21 cellular contexts compared by ENCODE assay signal in the genomic region with DNA sequence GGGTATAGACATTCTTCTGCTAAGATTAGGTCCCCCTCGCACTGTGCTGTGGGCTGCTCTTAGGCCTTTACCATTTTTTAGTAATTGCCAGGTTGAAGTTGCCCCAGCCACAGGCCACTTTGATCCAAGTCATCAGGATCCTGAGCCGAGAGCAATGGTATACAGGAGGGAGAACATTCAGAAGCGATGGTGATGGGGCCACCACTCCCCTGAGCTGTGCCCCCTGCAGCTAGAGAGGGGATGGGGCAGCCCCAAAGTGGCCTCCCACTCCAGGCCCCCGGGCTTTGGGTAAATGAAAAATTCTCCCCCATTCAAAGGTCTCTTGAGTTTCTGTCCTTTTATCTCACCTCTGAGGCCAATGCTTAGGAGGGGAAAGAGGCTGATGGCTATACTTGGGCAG.
"Had no signal": no experiment of that assay in that cellular context is flagged by ENCODE, and none has a peak within 500 bp of the region (broad histone marks: within the 10 kb centered on the region; RNA-seq: fewer than 3 reads in every experiment).

No MANE protein-coding gene starts in this region.

- H3K9me3 Mint-ChIP-seq: mesothelial cell of epicardium; naive B cell; natural killer cell treated with Interleukin-12 subunit alpha and Interleukin-12 subunit beta and Interleukin-15 and Interleukin-18, amount 100 ng/mL, for 72 hours; neural progenitor cell; stimulated activated naive B cell treated with anti-CD40 and anti-IgM and Interleukin-4, amounts not matched to agents 10 μg/mL and 1 μg/mL and 100 μg/mL, for 72 hours; stimulated activated naive CD8-positive, alpha-beta T cell treated with anti-CD3 and anti-CD28 coated beads, Interleukin-15, Interleukin-2, amounts not matched to agents 100 ng/mL and 50 ng/mL, for 24 hours had no signal

- H3K27ac Mint-ChIP-seq: mesothelial cell of epicardium; natural killer cell treated with Interleukin-12 subunit alpha and Interleukin-12 subunit beta and Interleukin-15 and Interleukin-18, amount 100 ng/mL, for 72 hours; neural progenitor cell; stimulated activated naive B cell treated with anti-CD40 and anti-IgM and Interleukin-4, amounts not matched to agents 10 μg/mL and 1 μg/mL and 100 μg/mL, for 72 hours had no signal

- DNase-seq: effector CD4-positive, alpha-beta T cell; foreskin fibroblast; gastrocnemius medialis; kidney; left lung; mesenchymal stem cell; mucosa of descending colon; naive B cell; psoas muscle; right cardiac atrium; spleen; stimulated activated CD4-positive, alpha-beta T cell treated with anti-CD3 and anti-CD28 coated beads, Interleukin-4, amount 100 ng/mL, for 4 hours; stimulated activated naive B cell treated with anti-CD40 and anti-IgM and Interleukin-4, amounts not matched to agents 10 μg/mL and 1 μg/mL and 100 μg/mL, for 72 hours; upper lobe of left lung had no signal

- H3K4me1 Mint-ChIP-seq: mesothelial cell of epicardium, neural progenitor cell had no signal

- H3K4me3 Mint-ChIP-seq: mesothelial cell of epicardium; naive B cell; natural killer cell treated with Interleukin-12 subunit alpha and Interleukin-12 subunit beta and Interleukin-15 and Interleukin-18, amount 100 ng/mL, for 72 hours; neural progenitor cell; stimulated activated naive B cell treated with anti-CD40 and anti-IgM and Interleukin-4, amounts not matched to agents 10 μg/mL and 1 μg/mL and 100 μg/mL, for 72 hours; stimulated activated naive CD8-positive, alpha-beta T cell treated with anti-CD3 and anti-CD28 coated beads, Interleukin-15, Interleukin-2, amounts not matched to agents 100 ng/mL and 50 ng/mL, for 24 hours had no signal

- ATAC-seq: esophagus mucosa; gastrocnemius medialis; left lung; mucosa of descending colon; natural killer cell treated with Interleukin-12 subunit alpha and Interleukin-12 subunit beta and Interleukin-15 and Interleukin-18, amount 100 ng/mL, for 72 hours; psoas muscle; right cardiac atrium; stimulated activated naive B cell treated with anti-CD40 and anti-IgM and Interleukin-4, amounts not matched to agents 10 μg/mL and 1 μg/mL and 100 μg/mL, for 72 hours had no signal

- FAIRE-seq: colon, kidney, urothelium cell line had no signal

- H3K27me3 Mint-ChIP-seq: naive B cell; natural killer cell treated with Interleukin-12 subunit alpha and Interleukin-12 subunit beta and Interleukin-15 and Interleukin-18, amount 100 ng/mL, for 72 hours; stimulated activated naive B cell treated with anti-CD40 and anti-IgM and Interleukin-4, amounts not matched to agents 10 μg/mL and 1 μg/mL and 100 μg/mL, for 72 hours; stimulated activated naive CD8-positive, alpha-beta T cell treated with anti-CD3 and anti-CD28 coated beads, Interleukin-15, Interleukin-2, amounts not matched to agents 100 ng/mL and 50 ng/mL, for 24 hours had no signal
